ENCODE assay signal across 8 cellular contexts in the genomic region with DNA sequence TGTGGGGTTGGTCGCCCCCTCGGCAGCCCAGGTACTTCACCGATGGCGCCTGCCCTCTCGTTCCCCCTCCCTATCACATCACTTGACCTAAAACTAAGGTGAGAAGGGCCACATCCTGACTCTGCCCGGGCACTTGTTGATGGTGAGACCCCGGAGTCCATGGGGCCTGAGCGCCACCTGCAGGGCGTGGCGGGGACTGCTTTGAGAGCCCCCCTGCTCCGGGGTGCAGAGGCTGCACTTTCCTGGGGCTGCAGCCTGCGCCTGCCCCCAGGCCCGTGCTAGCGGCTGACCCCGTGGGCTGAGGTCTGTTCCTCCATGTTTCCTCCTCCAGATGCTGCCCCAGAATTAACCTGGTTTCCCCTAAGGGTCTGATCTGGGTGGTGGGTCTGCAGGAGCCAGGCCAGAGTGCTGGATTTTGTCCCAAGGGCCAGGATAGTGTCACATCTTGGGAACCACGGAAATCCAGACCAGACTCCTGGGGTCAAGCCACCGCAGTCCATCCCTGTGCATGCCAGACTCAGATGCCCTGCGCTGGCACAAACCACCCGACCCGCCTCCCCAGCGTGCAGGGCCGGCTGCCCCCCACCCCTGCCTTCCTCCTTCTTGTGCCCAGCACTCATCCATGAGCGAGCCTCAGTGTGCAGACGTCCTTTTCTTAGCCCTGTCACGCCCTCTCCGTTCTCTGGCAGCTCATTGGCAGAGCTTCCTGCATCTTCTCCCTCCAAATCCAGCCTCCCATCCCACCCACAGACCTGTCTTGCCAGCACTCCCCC. TPM values are rescaled to one million over a fixed set of nuclear protein-coding genes. Genes with fewer than 3 reads are reported as not detected.
A peak's percentile ranks its signal among the peaks of the same experiment; 100 is the strongest.
DNase-seq lines count a peak whose midpoint lies in the region; ATAC-seq and TF ChIP-seq lines count a peak whose summit lies in the region.

No MANE protein-coding gene starts in this region.

- DNase-seq in heart left ventricle (peak in 1 of 5 donors; percentile 54), left cardiac atrium (no peak), NCI-H69 (lab: John Stamatoyannopoulos, UW) (peak; percentile 53), fibroblast of lung (ENCODE audit: low read depth in 2 of 2) (peak; percentile 19 to 30), prostate gland (ENCODE audit: low spot score) (peak; percentile 33), NCI-H2029 treated with DMSO at 0.1 percent for 48 hours (lab: John Stamatoyannopoulos, UW) (no peak)
- peak; percentile 59 for DNase-seq in activated T-cell treated with anti-CD3 and anti-CD28 coated beads, Interleukin-2, amount 50 U/mL, for 4 hours

- no peak overlapping the region for H2AFZ ChIP-seq in fibroblast of lung (ENCODE audit: low read length)

- H3K36me3 ChIP-seq in heart left ventricle: peaks cover 0 to 23% (median 0%) of the 10 kb centered on the region in 9 donors
- H3K36me3 ChIP-seq in fibroblast of lung (ENCODE audit: control insufficient read depth, insufficient read depth, low read length): peaks cover 15% of the 10 kb centered on the region
- no peaks in the 10 kb centered on the region for H3K36me3 ChIP-seq in prostate gland

- peaks cover 34% of the 10 kb centered on the region for H3K4me1 Mint-ChIP-seq in activated T-cell treated with anti-CD3 and anti-CD28 coated beads, Interleukin-2, amount 50 U/mL, for 4 hours (ENCODE audit: low read depth)

- H3K9ac ChIP-seq in fibroblast of lung (ENCODE audit: insufficient read depth, low read length): no peak overlapping the region

- no peaks in the 10 kb centered on the region for H4K20me1 ChIP-seq in fibroblast of lung (ENCODE audit: control insufficient read depth, extremely low read depth, insufficient read depth, low read length)

- H3K27ac ChIP-seq in heart left ventricle (no peak overlapping the region), fibroblast of lung (ENCODE audit: insufficient read depth, low read length) (no peak overlapping the region), prostate gland (no peak overlapping the region)

- peaks cover 2% of the 10 kb centered on the region for H3K36me3 Mint-ChIP-seq in activated T-cell treated with anti-CD3 and anti-CD28 coated beads, Interleukin-2, amount 50 U/mL, for 4 hours (ENCODE audit: insufficient read depth)

- WGBS in heart left ventricle, 4 donors: 45 to 49% (median 45%) methylated on average over 14 to 26 of the region's 26 CpGs
- WGBS in prostate gland: 53% methylated on average over 26 of the region's 26 CpGs

- no peaks in the 10 kb centered on the region for H3K9me3 Mint-ChIP-seq in activated T-cell treated with anti-CD3 and anti-CD28 coated beads, Interleukin-2, amount 50 U/mL, for 4 hours

- TF ChIP-seq POLR2A in heart left ventricle (IDR thresholded peaks at IDR 0.05) (no peak), prostate gland (IDR thresholded peaks at IDR 0.05) (no peak)

- peaks cover 40% of the 10 kb centered on the region for H3K79me2 ChIP-seq in fibroblast of lung (ENCODE audit: control insufficient read depth, insufficient read depth, low read length)

- peak overlapping the region; percentile 95 for H3K4me3 Mint-ChIP-seq in activated T-cell treated with anti-CD3 and anti-CD28 coated beads, Interleukin-2, amount 50 U/mL, for 4 hours

- peaks cover 5 to 34% (median 23%) of the 10 kb centered on the region in 12 donors for H3K4me1 ChIP-seq in heart left ventricle
- H3K4me1 ChIP-seq in fibroblast of lung (ENCODE audit: control insufficient read depth, extremely low read depth, insufficient read depth, low read length): peaks cover 7% of the 10 kb centered on the region
- H3K4me1 ChIP-seq in prostate gland (replicated peaks): peaks cover 7% of the 10 kb centered on the region

- no peaks in the 10 kb centered on the region for H3K27me3 ChIP-seq in heart left ventricle
- no peaks in the 10 kb centered on the region for H3K27me3 ChIP-seq in fibroblast of lung (ENCODE audit: control insufficient read depth, insufficient read depth, low read length)
- H3K27me3 ChIP-seq in prostate gland (replicated peaks; ENCODE audit: insufficient read depth): no peaks in the 10 kb centered on the region

- peak; percentile 67 to 81 (median 74) for TF ChIP-seq CTCF in heart left ventricle (IDR thresholded peaks at IDR 0.05)
- peak; percentile 60 to 72 for TF ChIP-seq CTCF in fibroblast of lung (conservative IDR thresholded peaks at IDR 0.05 in 1 of 2, IDR thresholded peaks at IDR 0.05 in 1 of 2; ENCODE audit: low read depth in 1 of 2, low read length in 2 of 2)
- peak; percentile 38 to 74 (median 56) for TF ChIP-seq CTCF in prostate gland (IDR thresholded peaks at IDR 0.05)

- H3K4me2 ChIP-seq in fibroblast of lung (ENCODE audit: extremely low read depth, insufficient read depth, low read length): no peak overlapping the region

- H3K4me3 ChIP-seq in heart left ventricle (no peak overlapping the region), fibroblast of lung (replicated peaks in 1 of 4; ENCODE audit: control extremely low read depth in 1 of 4, insufficient read depth in 1 of 4, low read depth in 3 of 4, low read length in 4 of 4) (no peak overlapping the region), prostate gland (no peak overlapping the region)

- intact Hi-C loops in heart left ventricle (cut with DNase I): loop anchor here (1.0 to 10.0 kb wide), 5 partner anchors 99 to 250 kb away; partner anchors contain the start of genes CHMP6 (in 2 of the 10) and BAIAP2 (in 1 of the 10)
- intact Hi-C loops in left cardiac atrium (cut with DNase I): loop anchor here (2.0 to 5.0 kb wide), 2 partner anchors 97 to 100 kb away; no protein-coding TSS in a partner anchor
- intact Hi-C loops in prostate gland (cut with DNase I): loop anchor here (5.0 to 10.0 kb wide), 2 partner anchors 100 to 247 kb away; partner anchors contain the start of gene CHMP6

- no peaks in the 10 kb centered on the region for H3K9me3 ChIP-seq in heart left ventricle
- H3K9me3 ChIP-seq in fibroblast of lung (ENCODE audit: control insufficient read depth, insufficient read depth, low read depth, low read length): no peaks in the 10 kb centered on the region
- no peaks in the 10 kb centered on the region for H3K9me3 ChIP-seq in prostate gland

- H3K27me3 Mint-ChIP-seq in activated T-cell treated with anti-CD3 and anti-CD28 coated beads, Interleukin-2, amount 50 U/mL, for 4 hours (ENCODE audit: low read depth): no peaks in the 10 kb centered on the region

- ATAC-seq in heart left ventricle: no peak
- ATAC-seq in left cardiac atrium: no peak
- no peak for ATAC-seq in activated T-cell treated with anti-CD3 and anti-CD28 coated beads, Interleukin-2, amount 50 U/mL, for 4 hours
- no peak for ATAC-seq in HG02763 (IDR thresholded peaks at IDR 0.05; ENCODE audit: unreplicated experiment)

RNA-seq across cellular contexts. Expression of gene NDUFAF8, which starts 2.7 kb away (rescaled TPM):
- total RNA-seq in heart left ventricle: 10 to 100 TPM; 31.8 to 77.1 (median 50.2) TPM
- polyA plus RNA-seq in heart left ventricle: 10 to 100 TPM; 26.7 to 51.9 TPM
- 10 to 100 TPM; 60.2 to 66.5 TPM for total RNA-seq in left cardiac atrium
- 100 to 1,000 TPM; 123 to 144 (median 143) TPM for total RNA-seq in activated T-cell treated with anti-CD3 and anti-CD28 coated beads, Interleukin-2, amount 50 U/mL, for 4 hours
- total RNA-seq in fibroblast of lung: 30.6 and 41.9 TPM in 2 replicates
- polyA plus RNA-seq in fibroblast of lung: 102 and 111 TPM in 2 replicates
- 146 and 231 TPM in 2 replicates for polyA plus RNA-seq in fibroblast of lung (2012)
- polyA minus RNA-seq in fibroblast of lung (ENCODE audit: low replicate concordance): 0.85 TPM in 1 of 2 replicates, not detected in the other
- total RNA-seq in prostate gland: 10 to 100 TPM; 27.4 to 43.1 TPM

RNA-seq across cellular contexts. Expression of gene TEPSIN, which starts 3.0 kb away (rescaled TPM):
- total RNA-seq in heart left ventricle (10 to 100 TPM in 5 of 9 donors, 1 to 10 TPM in 4; 6.8 to 16.0 (median 10.2) TPM), left cardiac atrium (10 to 100 TPM; 12.7 to 14.0 TPM), fibroblast of lung (11.2 and 11.3 TPM in 2 replicates), prostate gland (10 to 100 TPM; 35.6 to 81.5 TPM)
- polyA plus RNA-seq in heart left ventricle (10 to 100 TPM; 12.4 to 14.4 TPM), fibroblast of lung (5.6 and 6.8 TPM in 2 replicates)
- total RNA-seq in activated T-cell treated with anti-CD3 and anti-CD28 coated beads, Interleukin-2, amount 50 U/mL, for 4 hours: 10 to 100 TPM; 42.7 to 52.2 (median 47.4) TPM
- 7.2 and 10.4 TPM in 2 replicates for polyA plus RNA-seq in fibroblast of lung (2012)
- 4.0 and 15.4 TPM in 2 replicates for polyA minus RNA-seq in fibroblast of lung (ENCODE audit: low replicate concordance)

RNA-seq across cellular contexts. Expression of gene CEP131, which starts 19.1 kb away (rescaled TPM):
- 10 to 100 TPM in 3 of 9 donors, 1 to 10 TPM in 6; 7.0 to 15.8 (median 8.9) TPM for total RNA-seq in heart left ventricle
- 10 to 100 TPM in 1 of 2 donors, 1 to 10 TPM in 1; 8.0 to 14.7 TPM for polyA plus RNA-seq in heart left ventricle
- total RNA-seq in left cardiac atrium: 1 to 10 TPM; 4.9 to 5.7 TPM
- 10 to 100 TPM; 12.3 to 12.8 (median 12.7) TPM for total RNA-seq in activated T-cell treated with anti-CD3 and anti-CD28 coated beads, Interleukin-2, amount 50 U/mL, for 4 hours
- total RNA-seq in fibroblast of lung: 7.4 and 8.5 TPM in 2 replicates
- 2.0 and 3.3 TPM in 2 replicates for polyA plus RNA-seq in fibroblast of lung
- 5.5 and 8.2 TPM in 2 replicates for polyA plus RNA-seq in fibroblast of lung (2012)
- 0.86 and 2.9 TPM in 2 replicates for polyA minus RNA-seq in fibroblast of lung (ENCODE audit: low replicate concordance)
- total RNA-seq in prostate gland: 10 to 100 TPM in 1 of 2 donors, 1 to 10 TPM in 1; 7.1 to 24.0 TPM

RNA-seq across cellular contexts. Expression of gene SLC38A10, which starts 53.3 kb away (rescaled TPM):
- total RNA-seq in heart left ventricle (10 to 100 TPM; 27.4 to 67.7 (median 43.1) TPM), left cardiac atrium (10 to 100 TPM; 46.4 to 54.0 TPM), fibroblast of lung (53.2 and 60.4 TPM in 2 replicates), prostate gland (100 to 1,000 TPM; 104 to 167 TPM)
- polyA plus RNA-seq in heart left ventricle (10 to 100 TPM; 48.0 to 63.3 TPM), fibroblast of lung (17.8 and 23.6 TPM in 2 replicates)
- total RNA-seq in activated T-cell treated with anti-CD3 and anti-CD28 coated beads, Interleukin-2, amount 50 U/mL, for 4 hours: 10 to 100 TPM; 45.7 to 58.6 (median 53.9) TPM
- polyA plus RNA-seq in fibroblast of lung (2012): 34.2 and 48.6 TPM in 2 replicates
- 45.3 and 99.0 TPM in 2 replicates for polyA minus RNA-seq in fibroblast of lung (ENCODE audit: low replicate concordance)

Comparison
In these comparisons a context has a peak if more than half of its experiments do, and no peak if none do; other contexts are left out.
1. DNase-seq: peak in NCI-H69 (single experiment), activated T-cell treated with anti-CD3 and anti-CD28 coated beads, Interleukin-2, amount 50 U/mL, for 4 hours (single experiment), fibroblast of lung (2 of 2) and prostate gland (single experiment); none in left cardiac atrium (single experiment) and NCI-H2029 treated with DMSO at 0.1 percent for 48 hours (single experiment).
2. Peak in every context shown above with its lines, with median percentiles within 50 percentile points of each other: CTCF ChIP-seq.